ENCODE assay signal across 5 cellular contexts in genomic region chr11:125244166-125244565, GRCh38.
"Had no signal": no experiment of that assay in that cellular context is flagged by ENCODE, and none has a peak within 500 bp of the region (broad histone marks: within the 10 kb centered on the region; RNA-seq: fewer than 3 reads in every experiment).

No MANE protein-coding gene starts in this region.

- H3K4me1 ChIP-seq: HAP-1 had no signal

- ATAC-seq: GM23338, HCT116, K562 had no signal

- H2AFZ ChIP-seq: GM23338 had no signal

- H3K9me3 Mint-ChIP-seq: GM23338 had no signal

- H3K4me2 ChIP-seq: GM23338 had no signal

- H3K36me3 ChIP-seq: HAP-1 had no signal

- H3K4me3 ChIP-seq: GM23338, HAP-1, K562 had no signal

- H3K4me3 Mint-ChIP-seq: GM23338 had no signal

- DNase-seq: IMR-90 had no signal

- H3K9me3 ChIP-seq: HAP-1 had no signal

- H3K27ac Mint-ChIP-seq: GM23338 had no signal
